Comparison of ENCODE assay signal across 8 cellular contexts in genomic region chr15:64701051-64701450, GRCh38.
A peak's percentile ranks its signal among the peaks of the same experiment; 100 is the strongest.
DNase-seq lines count a peak whose midpoint lies in the region; TF ChIP-seq lines count a peak whose summit lies in the region.

No MANE protein-coding gene starts in this region.

- no peak for TF ChIP-seq CTCF in ovary (IDR thresholded peaks at IDR 0.05)

- no peak for TF ChIP-seq POLR2A in ovary (IDR thresholded peaks at IDR 0.05)

- H3K27me3 Mint-ChIP-seq in T-helper 1 cell treated with Interleukin-12 subunit alpha and Interleukin-12 subunit beta and Interleukin-4 antibody, amounts not matched to agents 30 μg/mL and 1 μg/mL, for 36 hours (ENCODE audit: low read depth), result no peaks in the 10 kb centered on the region
- no peaks in the 10 kb centered on the region for H3K27me3 Mint-ChIP-seq in activated naive CD8-positive, alpha-beta T cell treated with anti-CD3 and anti-CD28 coated beads for 36 hours

- intact Hi-C loops in ovary (cut with DNase I), result no loop called here

- no peaks in the 10 kb centered on the region for H3K9me3 ChIP-seq in stomach smooth muscle (ENCODE audit: control insufficient read depth in 2 of 2, low read length in 2 of 2)
- no peaks in the 10 kb centered on the region for H3K9me3 ChIP-seq in ovary

- H3K4me1 ChIP-seq in stomach smooth muscle (ENCODE audit: control insufficient read depth, insufficient read depth, low read length), result peaks cover 57% of the 10 kb centered on the region
- peaks cover 30% of the 10 kb centered on the region for H3K4me1 ChIP-seq in ovary (ENCODE audit: insufficient read depth)

- DNase-seq in T-helper 1 cell, result no peak
- no peak for DNase-seq in activated naive CD8-positive, alpha-beta T cell treated with anti-CD3 and anti-CD28 coated beads for 36 hours
- no peak for DNase-seq in ovary
- no peak for DNase-seq in NCI-H2227 treated with DMSO at 0.1 percent for 48 hours (lab: John Stamatoyannopoulos, UW)
- DNase-seq in inferior parietal cortex (ENCODE audit: extremely low spot score), result no peak

- H3K4me1 Mint-ChIP-seq in T-helper 1 cell treated with Interleukin-12 subunit alpha and Interleukin-12 subunit beta and Interleukin-4 antibody, amounts not matched to agents 30 μg/mL and 1 μg/mL, for 36 hours (ENCODE audit: low read depth), result peaks cover 43% of the 10 kb centered on the region
- H3K4me1 Mint-ChIP-seq in activated naive CD8-positive, alpha-beta T cell treated with anti-CD3 and anti-CD28 coated beads for 36 hours, result peaks cover 56% of the 10 kb centered on the region

- WGBS in ovary, 3 donors, result 31 to 48% (median 41%) methylated on average over 3 of the region's 3 CpGs

- H3K27ac ChIP-seq in layer of hippocampus (ENCODE audit: low read depth, low read length), result peak overlapping the region; percentile 91
- peak overlapping the region; percentile 80 for H3K27ac ChIP-seq in stomach smooth muscle (ENCODE audit: low read length)
- peak overlapping the region in 1 of 2 donors; percentile 19 for H3K27ac ChIP-seq in ovary

- peak overlapping the region; percentile 1 for H3K27ac Mint-ChIP-seq in T-helper 1 cell treated with Interleukin-12 subunit alpha and Interleukin-12 subunit beta and Interleukin-4 antibody, amounts not matched to agents 30 μg/mL and 1 μg/mL, for 36 hours
- H3K27ac Mint-ChIP-seq in activated naive CD8-positive, alpha-beta T cell treated with anti-CD3 and anti-CD28 coated beads for 36 hours, result peak overlapping the region; percentile 1

- H3K36me3 ChIP-seq in stomach smooth muscle (ENCODE audit: control insufficient read depth in 2 of 2, insufficient read depth in 2 of 2, low read length in 2 of 2) (peaks cover 2 to 4% of the 10 kb centered on the region in 2 donors), ovary (no peaks in the 10 kb centered on the region)

- TF ChIP-seq EP300 in ovary (IDR thresholded peaks at IDR 0.05), result no peak

- no peaks in the 10 kb centered on the region for H3K9me3 Mint-ChIP-seq in T-helper 1 cell treated with Interleukin-12 subunit alpha and Interleukin-12 subunit beta and Interleukin-4 antibody, amounts not matched to agents 30 μg/mL and 1 μg/mL, for 36 hours
- no peaks in the 10 kb centered on the region for H3K9me3 Mint-ChIP-seq in activated naive CD8-positive, alpha-beta T cell treated with anti-CD3 and anti-CD28 coated beads for 36 hours

- H3K27me3 ChIP-seq in layer of hippocampus (ENCODE audit: control insufficient read depth, insufficient read depth, low read length) (no peaks in the 10 kb centered on the region), stomach smooth muscle (ENCODE audit: control insufficient read depth in 1 of 2, insufficient read depth in 2 of 2, low read length in 2 of 2) (no peaks in the 10 kb centered on the region), ovary (no peaks in the 10 kb centered on the region)

- H3K4me3 Mint-ChIP-seq in T-helper 1 cell treated with Interleukin-12 subunit alpha and Interleukin-12 subunit beta and Interleukin-4 antibody, amounts not matched to agents 30 μg/mL and 1 μg/mL, for 36 hours, result peak overlapping the region; percentile 91
- peak overlapping the region; percentile 79 for H3K4me3 Mint-ChIP-seq in activated naive CD8-positive, alpha-beta T cell treated with anti-CD3 and anti-CD28 coated beads for 36 hours

- peak overlapping the region in 1 of 2 donors; percentile 74 for H3K9ac ChIP-seq in stomach smooth muscle (ENCODE audit: low read length in 2 of 2)

- peak overlapping the region; percentile 72 to 86 for H3K4me3 ChIP-seq in stomach smooth muscle (ENCODE audit: low read length in 2 of 2)
- H3K4me3 ChIP-seq in ovary, result no peak overlapping the region

- H3K36me3 Mint-ChIP-seq in T-helper 1 cell treated with Interleukin-12 subunit alpha and Interleukin-12 subunit beta and Interleukin-4 antibody, amounts not matched to agents 30 μg/mL and 1 μg/mL, for 36 hours (ENCODE audit: low read depth), result peaks cover 12% of the 10 kb centered on the region
- peaks cover 14% of the 10 kb centered on the region for H3K36me3 Mint-ChIP-seq in activated naive CD8-positive, alpha-beta T cell treated with anti-CD3 and anti-CD28 coated beads for 36 hours
